8 cellular contexts compared by ENCODE assay signal in the genomic region with DNA sequence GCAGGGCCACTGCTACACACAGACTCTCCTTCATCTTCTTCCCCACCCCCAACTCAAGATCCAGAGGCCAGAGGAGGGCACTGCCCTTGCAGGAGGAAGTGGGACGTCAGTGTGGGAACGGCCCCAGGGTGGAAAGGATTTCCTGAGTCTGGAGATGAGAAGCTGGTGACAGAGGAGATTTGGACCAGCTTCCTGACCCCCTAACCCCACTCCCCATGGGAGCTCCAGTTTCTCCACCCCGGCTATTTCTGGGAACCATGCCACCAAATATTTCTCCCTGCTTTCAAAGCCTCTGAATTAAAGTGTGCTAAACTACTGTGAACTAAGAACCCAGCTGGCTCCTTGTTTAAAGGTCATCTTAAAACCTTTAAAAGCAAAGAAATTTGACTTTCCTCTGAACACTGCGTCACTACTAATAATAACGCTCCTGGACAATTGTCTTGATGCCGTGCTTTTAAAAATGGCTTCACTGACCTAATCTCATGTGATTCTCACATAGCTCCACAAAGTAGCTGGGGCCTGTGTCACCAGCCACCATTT. TPM values are rescaled to one million over a fixed set of nuclear protein-coding genes. Genes with fewer than 3 reads are reported as not detected.
DNase-seq lines count a peak whose midpoint lies in the region; FAIRE-seq and TF ChIP-seq lines count a peak whose summit lies in the region.

No MANE protein-coding gene starts in this region.

- WGBS in GM23248 (ENCODE audit: low coverage in 1 of 2, low lambda C conversion rate in 2 of 2, missing lambda C conversion rate in 2 of 2), 2 experiments, result 1 to 2% methylated on average over 6 of the region's 6 CpGs
- WGBS in small intestine, 3 donors, result 20 to 29% (median 21%) methylated on average over 6 of the region's 6 CpGs

- H3K4me2 ChIP-seq in GM23248 (ENCODE audit: unreplicated experiment), result peak overlapping the region; percentile 54

- H3K27ac ChIP-seq in GM23248, result peak overlapping the region; percentile 88
- H3K27ac ChIP-seq in small intestine (ENCODE audit: low read depth in 1 of 2, low read length in 1 of 2), result peak overlapping the region in 1 of 2 donors; percentile 86

- no peaks in the 10 kb centered on the region for H4K20me1 ChIP-seq in GM23248 (ENCODE audit: insufficient read depth)

- in situ Hi-C loops in GM23248 (cut with MboI) (no loop called here), astrocyte of the cerebellum (cut with HindIII; ENCODE audit: low sequenced_read_pairs) (no loop called here), GM13976 (cut with MboI; ENCODE audit: low sequenced_read_pairs, unreplicated experiment) (no loop called here)

- H3K27me3 ChIP-seq in GM23248 (replicated peaks; ENCODE audit: insufficient read depth) (no peaks in the 10 kb centered on the region), small intestine (ENCODE audit: control insufficient read depth in 2 of 2, insufficient read depth in 2 of 2, low read length in 2 of 2) (no peaks in the 10 kb centered on the region)

- peaks cover 40% of the 10 kb centered on the region for H3F3A ChIP-seq in GM23248 (ENCODE audit: insufficient read depth)

- no peak for FAIRE-seq in small intestine (lab: Jason Lieb, UNC)

- peak overlapping the region; percentile 66 for H3K9ac ChIP-seq in GM23248

- H3K4me3 ChIP-seq in GM23248, result no peak overlapping the region
- no peak overlapping the region for H3K4me3 ChIP-seq in astrocyte of the cerebellum (ENCODE audit: low read depth, low read length)
- H3K4me3 ChIP-seq in small intestine (ENCODE audit: low read depth in 1 of 2, low read length in 2 of 2), result no peak overlapping the region

- H2AFZ ChIP-seq in GM23248, result 0 out of 2 replicates have a peak overlapping the region, but pooled peaks have one; percentile 1

- H3K9me2 ChIP-seq in GM23248 (ENCODE audit: insufficient read depth), result no peaks in the 10 kb centered on the region

- H3K9me3 ChIP-seq in GM23248 (ENCODE audit: low read depth) (no peaks in the 10 kb centered on the region), small intestine (ENCODE audit: control insufficient read depth, low read depth) (no peaks in the 10 kb centered on the region)

- H3K36me3 ChIP-seq in GM23248 (ENCODE audit: low read depth), result no peaks in the 10 kb centered on the region
- no peaks in the 10 kb centered on the region for H3K36me3 ChIP-seq in small intestine (ENCODE audit: control insufficient read depth in 2 of 2, insufficient read depth in 2 of 2, low read length in 2 of 2)

- no peak for TF ChIP-seq CTCF in astrocyte of the cerebellum (IDR thresholded peaks at IDR 0.05; ENCODE audit: low read depth, low read length, missing control alignments)
- no peak for TF ChIP-seq CTCF in GM13976 (IDR thresholded peaks at IDR 0.05; ENCODE audit: borderline replicate concordance, control extremely low read depth, extremely low read depth, insufficient read depth, missing control alignments)

- peak; percentile 84 for DNase-seq in GM23248
- DNase-seq in astrocyte of the cerebellum (ENCODE audit: low read depth), result peak; percentile 91
- DNase-seq in iPS-NIHi11 (ENCODE audit: low spot score), result peak; percentile 40
- DNase-seq in small intestine, result peak; percentile 13
- DNase-seq in DMS153 (lab: John Stamatoyannopoulos, UW), result no peak
- no peak for DNase-seq in GM13976 (ENCODE audit: low spot score)
- DNase-seq in NCI-H345 (lab: John Stamatoyannopoulos, UW), result no peak
- DNase-seq in NCI-H1436 treated with DMSO at 0.1 percent for 48 hours (lab: John Stamatoyannopoulos, UW), result no peak

- peaks cover 34% of the 10 kb centered on the region for H3K4me1 ChIP-seq in GM23248 (ENCODE audit: insufficient read depth)
- peaks cover 0 to 6% of the 10 kb centered on the region in 2 donors for H3K4me1 ChIP-seq in small intestine (ENCODE audit: control insufficient read depth in 2 of 2, insufficient read depth in 1 of 2, low read depth in 1 of 2, low read length in 1 of 2)

- no peaks in the 10 kb centered on the region for H3K79me2 ChIP-seq in GM23248 (ENCODE audit: insufficient read depth)

RNA-seq across cellular contexts. Expression of a gene that starts 46.6 kb away (rescaled TPM):
- 26.7 and 30.4 TPM in 2 replicates for total RNA-seq in GM23248 (2014; rRNA removed; shearing (Covaris generic))
- polyA plus RNA-seq in GM23248 (2016; fragmentation: Nextera tagmentation; extraction: Ambion mirVana) (70.3 and 76.6 TPM in 2 replicates), small intestine (10 to 100 TPM; 44.5 to 78.9 (median 46.2) TPM)

RNA-seq across cellular contexts. Expression of a gene that starts 46.7 kb away (rescaled TPM):
- total RNA-seq in GM23248 (2014; rRNA removed; shearing (Covaris generic)), result 0.43 and 1.4 TPM in 2 replicates
- polyA plus RNA-seq in GM23248 (2016; fragmentation: Nextera tagmentation; extraction: Ambion mirVana) (0.45 and 0.71 TPM in 2 replicates), small intestine (under 1 TPM in 2 of 3 donors, not detected in 1; 0.27 to 0.54 TPM)

Comparison
In these comparisons a context has a peak if more than half of its experiments do, and no peak if none do; other contexts are left out.
1. DNase-seq: peak in GM23248 (single experiment), astrocyte of the cerebellum (single experiment), iPS-NIHi11 (single experiment) and small intestine (single experiment); none in DMS153 (single experiment), GM13976 (single experiment), NCI-H345 (single experiment) and NCI-H1436 treated with DMSO at 0.1 percent for 48 hours (single experiment).